Comparison of ENCODE assay signal across 21 cellular contexts in genomic region chr11:2673871-2674471, GRCh38. TPM values are rescaled to one million over a fixed set of nuclear protein-coding genes. Genes with fewer than 3 reads are reported as not detected.
DNase-seq lines count a peak whose midpoint lies in the region; ATAC-seq and TF ChIP-seq lines count a peak whose summit lies in the region.
"Had no signal": no experiment of that assay in that cellular context is flagged by ENCODE, and none has a peak within 500 bp of the region (broad histone marks: within the 10 kb centered on the region; RNA-seq: fewer than 3 reads in every experiment).

No MANE protein-coding gene starts in this region.

- intact Hi-C loops in activated CD4-positive, alpha-beta T cell treated with anti-CD3 and anti-CD28 coated beads for 36 hours (cut with DNase I, micrococcal nuclease), result no loop called here

- H3K9me3 Mint-ChIP-seq in activated CD4-positive, alpha-beta T cell treated with anti-CD3 and anti-CD28 coated beads for 36 hours (ENCODE audit: low read depth), result no peaks in the 10 kb centered on the region
- H3K9me3 Mint-ChIP-seq in chondrocyte (ENCODE audit: low read depth) (no peaks in the 10 kb centered on the region), neural crest cell (no peaks in the 10 kb centered on the region)
- H3K9me3 Mint-ChIP-seq: immature natural killer cell; natural killer cell; stimulated activated memory B cell treated with anti-CD40 and anti-IgM and Interleukin-4, amounts not matched to agents 10 μg/mL and 1 μg/mL and 100 μg/mL, for 72 hours had no signal

- H3K4me3 ChIP-seq in stomach smooth muscle (ENCODE audit: low read length in 2 of 2), result peak overlapping the region; percentile 22 to 29
- H3K4me3 ChIP-seq: GM23248, heart right ventricle, transverse colon had no signal

- H3K36me3 ChIP-seq in stomach smooth muscle (ENCODE audit: control insufficient read depth in 2 of 2, insufficient read depth in 2 of 2, low read length in 2 of 2), result peaks cover 0 to 2% of the 10 kb centered on the region in 2 donors
- H3K36me3 ChIP-seq: transverse colon had no signal

- H3K36me3 Mint-ChIP-seq in activated CD4-positive, alpha-beta T cell treated with anti-CD3 and anti-CD28 coated beads for 36 hours (ENCODE audit: low read depth), result no peaks in the 10 kb centered on the region
- H3K36me3 Mint-ChIP-seq in chondrocyte (ENCODE audit: low read depth) (no peaks in the 10 kb centered on the region), neural crest cell (ENCODE audit: low read depth) (no peaks in the 10 kb centered on the region)
- H3K36me3 Mint-ChIP-seq: immature natural killer cell; natural killer cell; stimulated activated memory B cell treated with anti-CD40 and anti-IgM and Interleukin-4, amounts not matched to agents 10 μg/mL and 1 μg/mL and 100 μg/mL, for 72 hours had no signal

- H3K27ac Mint-ChIP-seq in activated CD4-positive, alpha-beta T cell treated with anti-CD3 and anti-CD28 coated beads for 36 hours, result no peak overlapping the region
- H3K27ac Mint-ChIP-seq in chondrocyte (ENCODE audit: unreplicated experiment) (no peak overlapping the region), neural crest cell (ENCODE audit: unreplicated experiment) (peak overlapping the region; percentile 79)
- H3K27ac Mint-ChIP-seq: immature natural killer cell; natural killer cell; stimulated activated memory B cell treated with anti-CD40 and anti-IgM and Interleukin-4, amounts not matched to agents 10 μg/mL and 1 μg/mL and 100 μg/mL, for 72 hours had no signal

- peak overlapping the region; percentile 80 for H3K27ac ChIP-seq in stomach smooth muscle (ENCODE audit: low read length)
- H3K27ac ChIP-seq: 22Rv1, GM23248 had no signal

- no peaks in the 10 kb centered on the region for H3K9me3 ChIP-seq in stomach smooth muscle (ENCODE audit: control insufficient read depth in 2 of 2, low read length in 2 of 2)
- H3K9me3 ChIP-seq: heart right ventricle, transverse colon had no signal

- no peak overlapping the region for H3K4me3 Mint-ChIP-seq in activated CD4-positive, alpha-beta T cell treated with anti-CD3 and anti-CD28 coated beads for 36 hours
- H3K4me3 Mint-ChIP-seq in chondrocyte (ENCODE audit: unreplicated experiment), result no peak overlapping the region
- peak overlapping the region; percentile 54 for H3K4me3 Mint-ChIP-seq in neural crest cell
- H3K4me3 Mint-ChIP-seq: immature natural killer cell; natural killer cell; stimulated activated memory B cell treated with anti-CD40 and anti-IgM and Interleukin-4, amounts not matched to agents 10 μg/mL and 1 μg/mL and 100 μg/mL, for 72 hours had no signal

- peaks cover 44% of the 10 kb centered on the region for H3K4me1 ChIP-seq in stomach smooth muscle (ENCODE audit: control insufficient read depth, insufficient read depth, low read length)

- ATAC-seq in activated CD4-positive, alpha-beta T cell treated with anti-CD3 and anti-CD28 coated beads for 36 hours, result no peak
- ATAC-seq in HG02759 (IDR thresholded peaks at IDR 0.05; ENCODE audit: unreplicated experiment), result no peak
- ATAC-seq: natural killer cell; stimulated activated memory B cell treated with anti-CD40 and anti-IgM and Interleukin-4, amounts not matched to agents 10 μg/mL and 1 μg/mL and 100 μg/mL, for 72 hours had no signal

- H3K27me3 Mint-ChIP-seq in activated CD4-positive, alpha-beta T cell treated with anti-CD3 and anti-CD28 coated beads for 36 hours, result no peaks in the 10 kb centered on the region
- H3K27me3 Mint-ChIP-seq in chondrocyte (ENCODE audit: low read depth) (no peaks in the 10 kb centered on the region), neural crest cell (ENCODE audit: low read depth) (no peaks in the 10 kb centered on the region)
- H3K27me3 Mint-ChIP-seq: stimulated activated memory B cell treated with anti-CD40 and anti-IgM and Interleukin-4, amounts not matched to agents 10 μg/mL and 1 μg/mL and 100 μg/mL, for 72 hours had no signal

- no peak overlapping the region for H3K9ac ChIP-seq in stomach smooth muscle (ENCODE audit: low read length in 2 of 2)
- H3K9ac ChIP-seq: GM23248 had no signal

- POLR2A ChIA-PET in activated CD4-positive, alpha-beta T cell treated with anti-CD3 and anti-CD28 coated beads for 36 hours (lab: Charles Lee), result no interaction called here

- H3K27me3 ChIP-seq in stomach smooth muscle (ENCODE audit: control insufficient read depth in 1 of 2, insufficient read depth in 2 of 2, low read length in 2 of 2), result no peaks in the 10 kb centered on the region
- H3K27me3 ChIP-seq: heart right ventricle, transverse colon had no signal

- CTCF ChIA-PET in activated CD4-positive, alpha-beta T cell treated with anti-CD3 and anti-CD28 coated beads for 36 hours (lab: Charles Lee), result interaction anchor here (0.6 kb wide), 1 partner anchor 1115 kb away, joined by 3 read pairs; no protein-coding TSS in a partner anchor

- TF ChIP-seq CTCF in chondrocyte (IDR thresholded peaks at IDR 0.05), result no peak
- no peak for TF ChIP-seq CTCF in neural crest cell (conservative IDR thresholded peaks at IDR 0.05)

- peak; percentile 6 for DNase-seq in activated CD4-positive, alpha-beta T cell treated with anti-CD3 and anti-CD28 coated beads for 1 hour
- no peak for DNase-seq in activated CD4-positive, alpha-beta T cell treated with anti-CD3 and anti-CD28 coated beads for 36 hours
- peak; percentile 46 for DNase-seq in chondrocyte (ENCODE audit: low spot score)
- no peak for DNase-seq in neural crest cell (ENCODE audit: low read depth, low spot score)
- DNase-seq in COR-L47 (lab: John Stamatoyannopoulos, UW), result no peak
- no peak for DNase-seq in T-helper 1 cell
- DNase-seq: activated CD4-positive, alpha-beta T cell treated with anti-CD3 and anti-CD28 coated beads, Interleukin-2, amount 50 U/mL, for 1 hour; activated naive CD4-positive, alpha-beta T cell; activated T-cell treated with anti-CD3 and anti-CD28 coated beads for 4 hours; Calu3; GM23248; heart right ventricle; immature natural killer cell; natural killer cell; NCI-H1436; NCI-H526 treated with DMSO at 0.1 percent for 48 hours; transverse colon had no signal

- H3K4me1 Mint-ChIP-seq in activated CD4-positive, alpha-beta T cell treated with anti-CD3 and anti-CD28 coated beads for 36 hours, result no peaks in the 10 kb centered on the region
- H3K4me1 Mint-ChIP-seq in chondrocyte (ENCODE audit: low read depth), result peaks cover 30% of the 10 kb centered on the region
- peaks cover 42% of the 10 kb centered on the region for H3K4me1 Mint-ChIP-seq in neural crest cell
- H3K4me1 Mint-ChIP-seq: immature natural killer cell, natural killer cell had no signal

RNA-seq across cellular contexts. Expression of gene KCNQ1OT1, which starts 25.8 kb away (rescaled TPM):
- under 1 TPM; 0.16 TPM for total RNA-seq in activated CD4-positive, alpha-beta T cell treated with anti-CD3 and anti-CD28 coated beads for 36 hours
- total RNA-seq in chondrocyte, result 2.5 to 8.5 TPM (median 2.7 TPM) in 3 replicates
- total RNA-seq in neural crest cell, result 2.3 TPM in 2 replicates

Comparison
In these comparisons a context has a peak if more than half of its experiments do, and no peak if none do; other contexts are left out.
1. DNase-seq: peak in activated CD4-positive, alpha-beta T cell treated with anti-CD3 and anti-CD28 coated beads for 1 hour (single experiment) and chondrocyte (single experiment); none in activated CD4-positive, alpha-beta T cell treated with anti-CD3 and anti-CD28 coated beads for 36 hours (single experiment), neural crest cell (single experiment), COR-L47 (single experiment) and T-helper 1 cell (0 of 5).